ENCODE assay signal across 8 cellular contexts in genomic region chr1:150551784-150552691, GRCh38. TPM values are rescaled to one million over a fixed set of nuclear protein-coding genes. Genes with fewer than 3 reads are reported as not detected.
DNase-seq lines count a peak whose midpoint lies in the region; ATAC-seq and TF ChIP-seq lines count a peak whose summit lies in the region.

No MANE protein-coding gene starts in this region.

- DNase-seq in KG1 (lab: John Stamatoyannopoulos, UW) (peak; percentile 74), brain microvascular endothelial cell (peak; percentile 89), islet precursor cell (peak; percentile 95), spleen (peak; percentile 91), NCI-H187 (lab: John Stamatoyannopoulos, UW) (no peak)

- H3K36me3 ChIP-seq in ACC112 (ENCODE audit: insufficient read depth, low read length) (peaks cover 3% of the 10 kb centered on the region; the same call in 1 of the 2 replicates), brain microvascular endothelial cell (replicated peaks) (no peaks in the 10 kb centered on the region), spleen (peaks cover 0 to 34% (median 0%) of the 10 kb centered on the region in 6 donors)

- in situ Hi-C loops in brain microvascular endothelial cell (cut with HindIII; ENCODE audit: low pct_ligation_motif_present, low sequenced_read_pairs): no loop called here

- intact Hi-C loops in spleen (cut with DNase I; ENCODE audit: low total_unique reads): no loop called here

- H3K4me3 ChIP-seq in ACC112 (ENCODE audit: low read depth, low read length) (no peak overlapping the region), brain microvascular endothelial cell (ENCODE audit: low read depth, low read length) (no peak overlapping the region), spleen (peak overlapping the region in 1 of 8 donors; percentile 41)

- 10 to 18% (median 15%) methylated on average over 9 to 10 of the region's 10 CpGs for WGBS in spleen, 5 donors

- TF ChIP-seq POLR2A in spleen (IDR thresholded peaks at IDR 0.05): no peak

- no peak for ATAC-seq in GM21786 (IDR thresholded peaks at IDR 0.05; ENCODE audit: unreplicated experiment)
- no peak for ATAC-seq in GM18511 (IDR thresholded peaks at IDR 0.05; ENCODE audit: unreplicated experiment)

- H3K27ac ChIP-seq in ACC112 (ENCODE audit: low read depth, low read length) (peak overlapping the region; percentile 69), brain microvascular endothelial cell (no peak overlapping the region), spleen (peak overlapping the region in 7 of 8 donors; percentile 59 to 86 (median 79))

- H2AFZ ChIP-seq in ACC112 (ENCODE audit: low read length, unreplicated experiment): no peak overlapping the region

- H3K27me3 ChIP-seq in ACC112 (ENCODE audit: insufficient read depth, low read length) (no peaks in the 10 kb centered on the region), brain microvascular endothelial cell (replicated peaks) (no peaks in the 10 kb centered on the region), spleen (replicated peaks in 1 of 7) (peaks cover 0 to 36% (median 0%) of the 10 kb centered on the region in 7 donors)

- H3K4me1 ChIP-seq in ACC112 (ENCODE audit: control insufficient read depth, insufficient read depth, low read length, unreplicated experiment) (peaks cover 33% of the 10 kb centered on the region), spleen (peaks cover 30 to 80% (median 57%) of the 10 kb centered on the region in 6 donors)

- TF ChIP-seq CTCF in brain microvascular endothelial cell (IDR thresholded peaks at IDR 0.05; ENCODE audit: low read depth, low read length, missing control alignments) (no peak), spleen (IDR thresholded peaks at IDR 0.05 in 8 of 11, conservative IDR thresholded peaks at IDR 0.05 in 3 of 11) (peak in 1 of 11 experiments; percentile 17)

- no peaks in the 10 kb centered on the region for H3K79me2 ChIP-seq in ACC112 (ENCODE audit: control insufficient read depth, insufficient read depth, low read length, unreplicated experiment)

- H3K9me3 ChIP-seq in spleen: no peaks in the 10 kb centered on the region

RNA-seq across cellular contexts. Expression of gene ADAMTSL4, which starts 2.8 kb away (rescaled TPM):
- total RNA-seq in spleen: 10 to 100 TPM in 5 of 7 donors, 1 to 10 TPM in 2; 2.8 to 19.1 (median 12.4) TPM
- polyA plus RNA-seq in spleen: 10 to 100 TPM in 1 of 3 donors, 1 to 10 TPM in 2; 5.0 to 10.9 (median 9.4) TPM

RNA-seq across cellular contexts. Expression of gene MCL1, which starts 27.4 kb away (rescaled TPM):
- 100 to 1,000 TPM; 261 to 435 (median 336) TPM for total RNA-seq in spleen
- 100 to 1,000 TPM in 1 of 3 donors, 10 to 100 TPM in 2; 75.8 to 118 (median 85.9) TPM for polyA plus RNA-seq in spleen

RNA-seq across cellular contexts. Expression of gene FALEC, which starts 36.5 kb away (rescaled TPM):
- 1 to 10 TPM in 1 of 7 donors, under 1 TPM in 1, not detected in 5; 0.97 to 1.9 TPM for total RNA-seq in spleen
- under 1 TPM in 2 of 3 donors, not detected in 1; 0.20 to 0.29 TPM for polyA plus RNA-seq in spleen

RNA-seq across cellular contexts. Expression of gene ECM1, which starts 44.1 kb away (rescaled TPM):
- 10 to 100 TPM in 5 of 7 donors, 1 to 10 TPM in 2; 6.6 to 16.5 (median 13.6) TPM for total RNA-seq in spleen
- polyA plus RNA-seq in spleen: 1 to 10 TPM; 2.7 to 6.8 (median 6.4) TPM

Comparison
In these comparisons a context has a peak if more than half of its experiments do, and no peak if none do; other contexts are left out.
1. DNase-seq: peak in KG1 (single experiment), brain microvascular endothelial cell (single experiment), islet precursor cell (single experiment) and spleen (single experiment); none in NCI-H187 (0 of 2).